In genomic region chr6:1613631-1614447, GRCh38 we compare ENCODE assay signal across 9 cellular contexts. TPM values are rescaled to one million over a fixed set of nuclear protein-coding genes. Genes with fewer than 3 reads are reported as not detected.
A peak's percentile ranks its signal among the peaks of the same experiment; 100 is the strongest.
DNase-seq lines count a peak whose midpoint lies in the region; ATAC-seq, FAIRE-seq and TF ChIP-seq lines count a peak whose summit lies in the region.
"Had no signal": no experiment of that assay in that cellular context is flagged by ENCODE, and none has a peak within 500 bp of the region (broad histone marks: within the 10 kb centered on the region; RNA-seq: fewer than 3 reads in every experiment).

No MANE protein-coding gene starts in this region.

- H2AFZ ChIP-seq in keratinocyte (ENCODE audit: control insufficient read depth, low read length) = peak overlapping the region; percentile 49

- no peak for TF ChIP-seq EP300 in transverse colon (IDR thresholded peaks at IDR 0.05; ENCODE audit: low read depth)

- no peaks in the 10 kb centered on the region for H3K9me3 ChIP-seq in keratinocyte (ENCODE audit: control insufficient read depth, low read depth, low read length)
- no peaks in the 10 kb centered on the region for H3K9me3 ChIP-seq in transverse colon

- peaks cover 40% of the 10 kb centered on the region for H3K79me2 ChIP-seq in keratinocyte (ENCODE audit: control insufficient read depth, insufficient read depth, low read length)

- dilution Hi-C loops in keratinocyte (cut with MboI; ENCODE audit: extremely low pct_ligation_motif_present, low sequenced_read_pairs) = no loop called here

- H3K36me3 ChIP-seq in keratinocyte (ENCODE audit: control insufficient read depth in 2 of 2, extremely low read depth in 1 of 2, insufficient read depth in 2 of 2, low read length in 2 of 2) = no peaks in the 10 kb centered on the region
- no peaks in the 10 kb centered on the region for H3K36me3 ChIP-seq in transverse colon

- H3K9ac ChIP-seq in keratinocyte (ENCODE audit: control insufficient read depth, extremely low read depth, insufficient read depth, low read length) = peak overlapping the region; percentile 76

- no peak for TF ChIP-seq CTCF in keratinocyte (optimal IDR thresholded peaks at IDR 0.05 in 1 of 3, IDR thresholded peaks at IDR 0.05 in 1 of 3, conservative IDR thresholded peaks at IDR 0.05 in 1 of 3; ENCODE audit: extremely low read depth in 1 of 3, insufficient read depth in 2 of 3, low read length in 3 of 3)
- no peak for TF ChIP-seq CTCF in transverse colon (IDR thresholded peaks at IDR 0.05)

- DNase-seq in activated effector memory CD4-positive, alpha-beta T cell treated with anti-CD3 and anti-CD28 coated beads, Interleukin-2, amount 50 U/mL, for 16 hours = peak; percentile 62
- no peak for DNase-seq in activated effector memory CD4-positive, alpha-beta T cell treated with Interleukin-2 at 50 U/mL for 16 hours
- DNase-seq in astrocyte of the hippocampus (ENCODE audit: low read depth, low spot score) = peak; percentile 58
- no peak for DNase-seq in keratinocyte (ENCODE audit: low read depth, low spot score)
- DNase-seq in transverse colon = no peak
- DNase-seq in occipital lobe (lab: John Stamatoyannopoulos, UW) = no peak

- H3K27me3 ChIP-seq in keratinocyte (ENCODE audit: control insufficient read depth, extremely low read depth, insufficient read depth, low read length) (peaks cover 5% of the 10 kb centered on the region), transverse colon (peaks cover 92% of the 10 kb centered on the region)

- ATAC-seq in HG03520 (IDR thresholded peaks at IDR 0.05; ENCODE audit: unreplicated experiment) (no peak), HG02852 (IDR thresholded peaks at IDR 0.05; ENCODE audit: unreplicated experiment) (no peak)

- peak overlapping the region; percentile 98 for H3K4me2 ChIP-seq in keratinocyte (ENCODE audit: control insufficient read depth, extremely low read depth, insufficient read depth, low read depth, low read length)

- FAIRE-seq in keratinocyte (lab: Jason Lieb, UNC) = no peak

- H3K4me1 ChIP-seq in keratinocyte (ENCODE audit: control insufficient read depth, extremely low read depth, insufficient read depth, low read length) (peaks cover 14% of the 10 kb centered on the region), transverse colon (peaks cover 6 to 41% (median 34%) of the 10 kb centered on the region in 4 donors)

- no peaks in the 10 kb centered on the region for H3K9me1 ChIP-seq in keratinocyte (ENCODE audit: control insufficient read depth, extremely low read depth, insufficient read depth, low read length)

- H3K27ac ChIP-seq in keratinocyte (ENCODE audit: control insufficient read depth, insufficient read depth, low read length) (peak overlapping the region; percentile 52), transverse colon (no peak overlapping the region)
- H3K27ac ChIP-seq: C4-2B had no signal

- in situ Hi-C loops in transverse colon (cut with MboI; ENCODE audit: low pct_ligation_motif_present in 1 of 4, low pct_unique_long_range_greater_than_20kb in 1 of 4, low sequenced_read_pairs in 3 of 4) = no loop called here

- intact Hi-C loops in transverse colon (cut with DNase I; ENCODE audit: low total_unique reads) = no loop called here

- 9% methylated on average over 55 of the region's 60 CpGs; no CpG with 5 or more reads in 1 of the 2 donors for WGBS in transverse colon (ENCODE audit: low coverage in 1 of 2), 2 donors

- no peaks in the 10 kb centered on the region for H4K20me1 ChIP-seq in keratinocyte (ENCODE audit: control insufficient read depth, extremely low read depth, insufficient read depth, low read length)

- TF ChIP-seq POLR2A in transverse colon (IDR thresholded peaks at IDR 0.05) = no peak

- H3K4me3 ChIP-seq in keratinocyte (ENCODE audit: control insufficient read depth in 2 of 3, extremely low read depth in 1 of 3, insufficient read depth in 2 of 3, low read depth in 1 of 3, low read length in 3 of 3) (peak overlapping the region; percentile 74 to 86 (median 79)), transverse colon (peak overlapping the region in 3 of 4 donors; percentile 0 to 22 (median 9))

RNA-seq across cellular contexts. Expression of gene FOXC1, which starts 4.1 kb away (rescaled TPM):
- 3.2 to 4.5 TPM (median 4.3 TPM) in 3 replicates for polyA plus RNA-seq in keratinocyte
- polyA plus RNA-seq in keratinocyte (2011; ENCODE audit: low read depth) = 9.0 TPM
- polyA plus RNA-seq in keratinocyte (2011; cell fraction: cytosol; rRNA removed) = 2.7 and 4.5 TPM in 2 replicates
- 5.1 and 6.9 TPM in 2 replicates for polyA plus RNA-seq in keratinocyte (2011; cell fraction: nucleus; rRNA removed)
- 5.0 and 7.0 TPM in 2 replicates for polyA plus RNA-seq in keratinocyte (2012; ENCODE audit: low replicate concordance)
- 2.0 to 3.8 TPM (median 2.1 TPM) in 3 replicates for polyA minus RNA-seq in keratinocyte
- 5.4 TPM for polyA minus RNA-seq in keratinocyte (2011; cell fraction: cytosol; rRNA and poly(A)+ RNA removed)
- 4.7 and 4.9 TPM in 2 replicates for polyA minus RNA-seq in keratinocyte (2011; cell fraction: nucleus; rRNA and poly(A)+ RNA removed)
- total RNA-seq in transverse colon (under 1 TPM; 0.75 to 0.96 (median 0.79) TPM), occipital lobe (4.8 TPM)

Comparison
In these comparisons a context has a peak if more than half of its experiments do, and no peak if none do; other contexts are left out.
1. DNase-seq: peak in activated effector memory CD4-positive, alpha-beta T cell treated with anti-CD3 and anti-CD28 coated beads, Interleukin-2, amount 50 U/mL, for 16 hours (single experiment) and astrocyte of the hippocampus (single experiment); none in activated effector memory CD4-positive, alpha-beta T cell treated with Interleukin-2 at 50 U/mL for 16 hours (single experiment), keratinocyte (single experiment), transverse colon (single experiment) and occipital lobe (single experiment).